In the genomic region with DNA sequence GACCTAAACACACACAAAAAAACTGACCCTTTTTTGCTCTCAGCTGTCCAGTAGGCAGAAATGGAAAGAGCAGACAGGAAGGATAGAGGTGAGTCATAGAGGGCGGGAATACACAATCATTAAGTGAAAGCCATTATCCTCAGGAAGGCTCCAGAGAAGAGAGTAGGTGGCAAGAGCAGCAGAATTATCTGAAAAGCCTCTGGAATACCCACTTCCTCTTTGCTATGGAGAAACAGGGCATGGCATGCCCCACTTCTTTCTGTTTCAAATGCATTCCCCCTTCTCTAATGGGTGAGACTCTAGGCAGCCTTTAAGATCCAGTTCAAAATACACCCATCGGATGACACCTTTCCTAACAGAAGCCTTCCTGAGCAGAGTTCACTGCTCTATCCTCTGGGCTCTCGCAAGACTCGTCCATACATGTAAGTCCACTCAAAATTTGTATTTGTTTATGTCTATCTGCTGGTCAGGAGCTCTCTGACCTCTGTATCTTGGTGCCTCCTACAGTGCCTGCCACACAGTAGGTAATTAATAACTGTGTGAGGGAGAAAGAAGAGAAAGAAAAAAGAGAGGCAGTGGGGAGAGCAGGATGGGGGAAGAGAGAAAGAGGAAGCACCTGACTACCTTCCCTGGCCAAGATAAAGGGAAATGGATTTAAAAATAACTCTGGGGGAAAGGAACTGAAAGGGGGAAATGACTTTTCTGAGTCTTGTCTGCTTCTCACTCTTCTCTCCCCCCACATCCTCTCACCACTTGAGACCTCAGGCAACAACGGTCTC, we compare ENCODE assay signal across 6 cellular contexts. TPM values are rescaled to one million over a fixed set of nuclear protein-coding genes. Genes with fewer than 3 reads are reported as not detected.
DNase-seq lines count a peak whose midpoint lies in the region; ATAC-seq and TF ChIP-seq lines count a peak whose summit lies in the region.

No MANE protein-coding gene starts in this region.

- peaks cover 0 to 3% (median 0%) of the 10 kb centered on the region in 4 donors for H3K4me1 ChIP-seq in tibial artery

- H3K4me3 ChIP-seq in tibial artery, result no peak overlapping the region

- ATAC-seq in GM18519 (IDR thresholded peaks at IDR 0.05; ENCODE audit: low FRiP score, unreplicated experiment), result peak; percentile 51
- peak; percentile 77 for ATAC-seq in HG02981 (IDR thresholded peaks at IDR 0.05; ENCODE audit: unreplicated experiment)
- peak; percentile 84 for ATAC-seq in left colon

- H3K36me3 ChIP-seq in tibial artery, result no peaks in the 10 kb centered on the region

- H3K9me3 ChIP-seq in tibial artery, result no peaks in the 10 kb centered on the region

- DNase-seq in SKM-1 (lab: John Stamatoyannopoulos, UW; ENCODE audit: unreplicated experiment) (peak; percentile 80), left colon (no peak), tibial artery (no peak), NCI-H526 (lab: John Stamatoyannopoulos, UW) (no peak)

- no peak for TF ChIP-seq CTCF in tibial artery (IDR thresholded peaks at IDR 0.05)

- H3K27me3 ChIP-seq in tibial artery, result no peaks in the 10 kb centered on the region

- H3K27ac ChIP-seq in tibial artery, result no peak overlapping the region

- intact Hi-C loops in left colon (cut with DNase I, micrococcal nuclease) (no loop called here), tibial artery (cut with DNase I; ENCODE audit: low total_unique reads) (no loop called here)

RNA-seq across cellular contexts. Expression of gene KLHL33, which starts 8.5 kb away (rescaled TPM):
- total RNA-seq in left colon, result under 1 TPM; 0.09 to 0.31 TPM

RNA-seq across cellular contexts. Expression of gene TEP1, which starts 14.1 kb away (rescaled TPM):
- total RNA-seq in left colon, result 10 to 100 TPM; 72.1 to 74.3 TPM

RNA-seq across cellular contexts. Expression of gene OSGEP, which starts 27.2 kb away (rescaled TPM):
- 10 to 100 TPM; 31.2 to 35.0 TPM for total RNA-seq in left colon

RNA-seq across cellular contexts. Expression of gene APEX1, which starts 27.6 kb away (rescaled TPM):
- total RNA-seq in left colon, result 10 to 100 TPM; 80.5 to 93.9 TPM

RNA-seq across cellular contexts. Expression of gene PIP4P1, which starts 33.8 kb away (rescaled TPM):
- 10 to 100 TPM; 42.0 to 42.9 TPM for total RNA-seq in left colon
